ENCODE assay signal across 14 cellular contexts in genomic region chr7:48130658-48131108, GRCh38. TPM values are rescaled to one million over a fixed set of nuclear protein-coding genes. Genes with fewer than 3 reads are reported as not detected.
A peak's percentile ranks its signal among the peaks of the same experiment; 100 is the strongest.
DNase-seq lines count a peak whose midpoint lies in the region; ATAC-seq, FAIRE-seq and TF ChIP-seq lines count a peak whose summit lies in the region.
"Had no signal": no experiment of that assay in that cellular context is flagged by ENCODE, and none has a peak within 500 bp of the region (broad histone marks: within the 10 kb centered on the region; RNA-seq: fewer than 3 reads in every experiment).

No MANE protein-coding gene starts in this region.

- SMC1A ChIA-PET in GM12878 (lab: Charles Lee; ENCODE audit: uncharacterized antibody, unreplicated experiment), result no interaction called here

- CTCF ChIA-PET in BJ (lab: Yijun Ruan, JAX), result interaction anchor here (1.0 to 2.1 kb wide), 6 partner anchors 9 to 186 kb away, joined by 3 to 17 read pairs (median 7); no protein-coding TSS in a partner anchor
- CTCF ChIA-PET in GM12878 (lab: Yijun Ruan, JAX), result interaction anchor here (1.6 kb wide), 1 partner anchor 20 kb away, joined by 4 read pairs; no protein-coding TSS in a partner anchor
- CTCF ChIA-PET in OCI-LY7 (lab: Charles Lee; ENCODE audit: unreplicated experiment), result no interaction called here

- intact Hi-C loops in GM12878 (cut with micrococcal nuclease; ENCODE audit: unreplicated experiment), result no loop called here
- intact Hi-C loops in OCI-LY7 (cut with micrococcal nuclease; ENCODE audit: unreplicated experiment), result no loop called here
- intact Hi-C loops in upper lobe of right lung (cut with DNase I), result no loop called here

- H3K4me3 ChIP-seq in BJ (ENCODE audit: low read depth, low read length) (no peak overlapping the region), GM12878 (no peak overlapping the region), OCI-LY7 (ENCODE audit: low read depth, low read length, poor library complexity, severe bottlenecking) (no peak overlapping the region), upper lobe of right lung (no peak overlapping the region), brain microvascular endothelial cell (ENCODE audit: low read depth, low read length) (no peak overlapping the region)
- H3K4me3 ChIP-seq: esophagus squamous epithelium had no signal

- H3K27ac ChIP-seq in GM12878 (ENCODE audit: control insufficient read depth, insufficient read depth), result no peak overlapping the region
- no peak overlapping the region for H3K27ac ChIP-seq in OCI-LY7 (ENCODE audit: low read depth, low read length, poor library complexity, severe bottlenecking)
- H3K27ac ChIP-seq in upper lobe of right lung, result no peak overlapping the region
- no peak overlapping the region for H3K27ac ChIP-seq in brain microvascular endothelial cell
- H3K27ac ChIP-seq: C4-2B, esophagus squamous epithelium had no signal

- BruUV-seq in GM12878 (replicated peaks; lab: Mats Ljungman, UMichigan) (no TSS peak), OCI-LY7 (replicated peaks; lab: Mats Ljungman, UMichigan) (no TSS peak)

- in situ Hi-C loops in GM12878 (cut with MboI), result no loop called here
- in situ Hi-C loops in brain microvascular endothelial cell (cut with HindIII; ENCODE audit: low pct_ligation_motif_present, low sequenced_read_pairs), result no loop called here

- H3K9me3 ChIP-seq in GM12878 (replicated peaks; ENCODE audit: control insufficient read depth, insufficient read depth, low read length) (no peaks in the 10 kb centered on the region), OCI-LY7 (ENCODE audit: low read length) (no peaks in the 10 kb centered on the region), upper lobe of right lung (no peaks in the 10 kb centered on the region)
- H3K9me3 ChIP-seq: esophagus squamous epithelium had no signal

- ATAC-seq in GM18873 (IDR thresholded peaks at IDR 0.05; ENCODE audit: low FRiP score, unreplicated experiment) (peak; percentile 49), HG02885 (IDR thresholded peaks at IDR 0.05; ENCODE audit: poor library complexity, unreplicated experiment) (peak; percentile 80), GM12878 (peak; percentile 75), upper lobe of right lung (no peak)

- TF ChIP-seq EP300 in GM12878 (IDR thresholded peaks at IDR 0.05; ENCODE audit: borderline replicate concordance in 1 of 2, control insufficient read depth in 1 of 2, low read depth in 2 of 2, low read length in 2 of 2), result no peak

- H3K4me2 ChIP-seq in GM12878 (ENCODE audit: control insufficient read depth, insufficient read depth) (no peak overlapping the region), OCI-LY7 (ENCODE audit: low read length) (no peak overlapping the region)

- H3K4me1 ChIP-seq in GM12878 (ENCODE audit: control insufficient read depth, insufficient read depth, low read length) (no peaks in the 10 kb centered on the region), OCI-LY7 (ENCODE audit: insufficient read depth, low read length, poor library complexity, severe bottlenecking) (no peaks in the 10 kb centered on the region), upper lobe of right lung (no peaks in the 10 kb centered on the region)

- POLR2A ChIA-PET in BJ (lab: Charles Lee) (no interaction called here), GM12878 (lab: Charles Lee) (no interaction called here), OCI-LY7 (lab: Charles Lee) (no interaction called here)

- H3K36me3 ChIP-seq in BJ (ENCODE audit: control insufficient read depth, insufficient read depth, low read length) (no peaks in the 10 kb centered on the region), GM12878 (ENCODE audit: control insufficient read depth in 2 of 2, insufficient read depth in 2 of 2, low read length in 1 of 2) (no peaks in the 10 kb centered on the region), OCI-LY7 (ENCODE audit: insufficient read depth, low read length) (no peaks in the 10 kb centered on the region), upper lobe of right lung (no peaks in the 10 kb centered on the region), brain microvascular endothelial cell (replicated peaks) (no peaks in the 10 kb centered on the region)
- H3K36me3 ChIP-seq: esophagus squamous epithelium had no signal

- TF ChIP-seq RAD21 in GM12878 (IDR thresholded peaks at IDR 0.05; ENCODE audit: insufficient read depth, low read depth, low read length), result no peak

- no peak overlapping the region for H3K9ac ChIP-seq in GM12878 (ENCODE audit: control insufficient read depth, insufficient read depth, low read length)

- H2AFZ ChIP-seq in GM12878 (ENCODE audit: control insufficient read depth, low read depth, low read length), result no peak overlapping the region
- no peak overlapping the region for H2AFZ ChIP-seq in OCI-LY7 (ENCODE audit: low read length)

- no peaks in the 10 kb centered on the region for H3K27me3 ChIP-seq in BJ (ENCODE audit: control insufficient read depth, insufficient read depth, low read length)
- no peaks in the 10 kb centered on the region for H3K27me3 ChIP-seq in GM12878 (replicated peaks in 1 of 2; ENCODE audit: control insufficient read depth in 2 of 2, insufficient read depth in 2 of 2, low read length in 1 of 2)
- no peaks in the 10 kb centered on the region for H3K27me3 ChIP-seq in upper lobe of right lung
- no peaks in the 10 kb centered on the region for H3K27me3 ChIP-seq in brain microvascular endothelial cell (replicated peaks)
- H3K27me3 ChIP-seq: esophagus squamous epithelium had no signal

- no peak for FAIRE-seq in GM12878 (lab: Jason Lieb, UNC)

- TF ChIP-seq CTCF in BJ (IDR thresholded peaks at IDR 0.05; ENCODE audit: insufficient read depth, low read depth, low read length) (no peak), GM12878 (IDR thresholded peaks at IDR 0.05 in 2 of 3, conservative IDR thresholded peaks at IDR 0.05 in 1 of 3; ENCODE audit: control insufficient read depth in 2 of 3, extremely low read depth in 1 of 3, insufficient read depth in 1 of 3, low read depth in 3 of 3, low read length in 3 of 3) (no peak), OCI-LY7 (conservative IDR thresholded peaks at IDR 0.05; ENCODE audit: low read length) (no peak), upper lobe of right lung (IDR thresholded peaks at IDR 0.05) (no peak), brain microvascular endothelial cell (IDR thresholded peaks at IDR 0.05; ENCODE audit: low read depth, low read length, missing control alignments) (no peak)

- DNase-seq in BJ (ENCODE audit: low read depth) (peak; percentile 31), GM12878 (ENCODE audit: low read depth, low spot score) (no peak), OCI-LY7 (ENCODE audit: low spot score) (no peak), HUDEP-2 (lab: John Stamatoyannopoulos, UW; ENCODE audit: unreplicated experiment in 76 of 76) (no peak), upper lobe of right lung (no peak), brain microvascular endothelial cell (no peak)
- DNase-seq: esophagus squamous epithelium; islet precursor cell; NCI-H146; OCI-M1; stimulated activated naive CD4-positive, alpha-beta T cell treated with Interleukin-2 at 50 U/mL for 16 hours had no signal

- TF ChIP-seq POLR2A in GM12878 (IDR thresholded peaks at IDR 0.05; ENCODE audit: low read depth, low read length), result no peak

- H3K79me2 ChIP-seq in GM12878 (ENCODE audit: control insufficient read depth, insufficient read depth, low read length) (no peaks in the 10 kb centered on the region), OCI-LY7 (ENCODE audit: insufficient read depth, low read depth, low read length) (no peaks in the 10 kb centered on the region)

- no peaks in the 10 kb centered on the region for H3K9me2 ChIP-seq in OCI-LY7 (ENCODE audit: insufficient read depth, low read length)

- H4K20me1 ChIP-seq in GM12878 (ENCODE audit: control insufficient read depth, insufficient read depth), result no peaks in the 10 kb centered on the region
- H4K20me1 ChIP-seq in OCI-LY7 (ENCODE audit: insufficient read depth, low read length), result no peaks in the 10 kb centered on the region

- RAD21 ChIA-PET in GM12878 (lab: Charles Lee; ENCODE audit: unreplicated experiment), result interaction anchor here (0.9 kb wide), 1 partner anchor 140 kb away, joined by 3 read pairs; no protein-coding TSS in a partner anchor

RNA-seq across cellular contexts. Expression of gene ABCA13, which starts 40.6 kb away (rescaled TPM):
- polyA plus RNA-seq in BJ (2011; rRNA removed), result 0.15 and 0.34 TPM in 2 replicates
- polyA minus RNA-seq in BJ (2011; rRNA and poly(A)+ RNA removed), result 0.28 and 0.72 TPM in 2 replicates
- total RNA-seq in GM12878 (2013; cell fraction: nucleolus; rRNA removed), result 0.65 and 0.69 TPM in 2 replicates
- under 0.01 and 0.11 TPM in 2 replicates for total RNA-seq in GM12878 (2014; rRNA removed)
- total RNA-seq in GM12878 (2014; rRNA removed; fragmentation: Illumina TruSeq; extraction: Trizol), result 0.04 and 0.05 TPM in 2 replicates
- total RNA-seq in GM12878 (2021), result 0.03 TPM in 1 of 2 replicates, not detected in the other
- not detected for polyA plus RNA-seq in GM12878 (2011; ENCODE audit: low read depth)
- 0.75 and 0.98 TPM in 2 replicates for polyA plus RNA-seq in GM12878 (2011; rRNA removed)
- 0.25 and 0.33 TPM in 2 replicates for polyA plus RNA-seq in GM12878 (2011; cell fraction: cytosol; rRNA removed)
- polyA plus RNA-seq in GM12878 (2011; cell fraction: nucleus; rRNA removed), result 0.23 and 0.31 TPM in 2 replicates
- 0.04 TPM in 1 of 2 replicates, not detected in the other for polyA plus RNA-seq in GM12878 (2012)
- 0.03 and 0.05 TPM in 2 replicates for polyA plus RNA-seq in GM12878 (2014; fragmentation: Illumina TruSeq; extraction: Trizol)
- polyA plus RNA-seq in GM12878 (2014; fragmentation: Nextera tagmentation; extraction: Ambion mirVana), result under 1 TPM in 1 of 2 experiments, not detected in 1; 0.04 TPM
- polyA plus RNA-seq in GM12878 (2014; rRNA removed), result 0.04 TPM in 2 replicates
- polyA plus RNA-seq in GM12878 (2016; fragmentation: Nextera tagmentation; extraction: Ambion mirVana), result under 1 TPM in 1 of 2 experiments, not detected in 1; 0.15 TPM
- polyA minus RNA-seq in GM12878 (2011; rRNA and poly(A)+ RNA removed), result 2.5 and 3.1 TPM in 2 replicates
- polyA minus RNA-seq in GM12878 (2011; cell fraction: cytosol; rRNA and poly(A)+ RNA removed), result 2.3 TPM in 1 of 2 replicates, not detected in the other
- polyA minus RNA-seq in GM12878 (2011; cell fraction: nucleus; rRNA and poly(A)+ RNA removed), result 1.2 and 1.8 TPM in 2 replicates
- total RNA-seq in OCI-LY7 (2014; rRNA removed; shearing (Covaris generic)), result not detected in 2 replicates
- total RNA-seq in OCI-LY7 (2022), result not detected in 2 replicates
- total RNA-seq in upper lobe of right lung, result 0.35 TPM

RNA-seq across cellular contexts. Expression of gene UPP1, which starts 41.6 kb away (rescaled TPM):
- polyA plus RNA-seq in BJ (2011; rRNA removed) (19.2 and 25.1 TPM in 2 replicates), GM12878 (2011; rRNA removed) (3.4 and 4.6 TPM in 2 replicates), GM12878 (2014; fragmentation: Illumina TruSeq; extraction: Trizol) (2.6 and 3.5 TPM in 2 replicates), GM12878 (2014; fragmentation: Nextera tagmentation; extraction: Ambion mirVana) (1 to 10 TPM in 1 of 2 experiments, under 1 TPM in 1; 0.93 to 3.8 TPM), GM12878 (2014; rRNA removed) (7.9 and 9.4 TPM in 2 replicates), GM12878 (2016; fragmentation: Nextera tagmentation; extraction: Ambion mirVana) (1 to 10 TPM; 3.1 to 3.9 TPM)
- 5.2 and 7.4 TPM in 2 replicates for polyA minus RNA-seq in BJ (2011; rRNA and poly(A)+ RNA removed)
- 10.6 and 10.8 TPM in 2 replicates for total RNA-seq in GM12878 (2013; cell fraction: nucleolus; rRNA removed)
- total RNA-seq in GM12878 (2014; rRNA removed) (4.7 and 5.1 TPM in 2 replicates), GM12878 (2014; rRNA removed; fragmentation: Illumina TruSeq; extraction: Trizol) (2.5 and 2.9 TPM in 2 replicates), GM12878 (2021) (6.2 and 6.3 TPM in 2 replicates), OCI-LY7 (2022) (1.8 and 2.1 TPM in 2 replicates), upper lobe of right lung (68.9 TPM)
- 5.1 TPM for polyA plus RNA-seq in GM12878 (2011; ENCODE audit: low read depth)
- polyA plus RNA-seq in GM12878 (2011; cell fraction: cytosol; rRNA removed), result 4.9 and 5.9 TPM in 2 replicates
- 10.2 and 12.9 TPM in 2 replicates for polyA plus RNA-seq in GM12878 (2011; cell fraction: nucleus; rRNA removed)
- polyA plus RNA-seq in GM12878 (2012), result 7.9 and 8.5 TPM in 2 replicates
- 2.6 and 4.6 TPM in 2 replicates for polyA minus RNA-seq in GM12878 (2011; rRNA and poly(A)+ RNA removed)
- 3.7 and 4.4 TPM in 2 replicates for polyA minus RNA-seq in GM12878 (2011; cell fraction: cytosol; rRNA and poly(A)+ RNA removed)
- 3.5 and 4.6 TPM in 2 replicates for polyA minus RNA-seq in GM12878 (2011; cell fraction: nucleus; rRNA and poly(A)+ RNA removed)
- 7.0 and 9.1 TPM in 2 replicates for total RNA-seq in OCI-LY7 (2014; rRNA removed; shearing (Covaris generic))
